12 cellular contexts compared by ENCODE assay signal in the genomic region with DNA sequence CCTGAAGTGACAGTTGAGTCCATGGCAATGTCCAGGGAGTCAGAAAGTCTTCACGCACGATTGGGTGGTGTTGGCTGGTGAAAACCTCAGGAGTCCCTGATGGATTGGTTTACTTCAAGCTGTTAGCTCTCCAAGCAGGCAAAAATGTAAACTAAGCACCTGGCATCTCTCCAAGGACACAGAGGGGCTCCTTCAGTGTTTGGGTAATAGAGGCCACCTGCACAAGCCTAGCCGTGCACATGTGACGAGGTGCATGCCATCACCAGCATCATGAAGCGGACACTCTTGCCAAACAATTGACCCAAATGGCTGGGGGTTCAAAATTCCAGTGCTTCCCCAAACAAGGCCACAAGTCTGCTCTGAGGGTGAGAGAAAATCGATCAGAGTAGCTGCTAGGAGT. TPM values are rescaled to one million over a fixed set of nuclear protein-coding genes. Genes with fewer than 3 reads are reported as not detected.
DNase-seq lines count a peak whose midpoint lies in the region; ATAC-seq and TF ChIP-seq lines count a peak whose summit lies in the region.
"Had no signal": no experiment of that assay in that cellular context is flagged by ENCODE, and none has a peak within 500 bp of the region (broad histone marks: within the 10 kb centered on the region; RNA-seq: fewer than 3 reads in every experiment).

No MANE protein-coding gene starts in this region.

- H3K27ac ChIP-seq in dorsolateral prefrontal cortex, result no peak overlapping the region
- no peak overlapping the region for H3K27ac ChIP-seq in neuronal stem cell (replicated peaks; ENCODE audit: low read length)
- no peak overlapping the region for H3K27ac ChIP-seq in OCI-LY7 (ENCODE audit: low read depth, low read length, poor library complexity, severe bottlenecking)
- H3K27ac ChIP-seq: gastroesophageal sphincter had no signal

- ATAC-seq in activated T-cell treated with anti-CD3 and anti-CD28 coated beads, Interleukin-2, amount 50 U/mL, for 72 hours (replicated peaks in 1 of 2), result no peak
- ATAC-seq in activated T-helper 17 cell treated with anti-CD3 and anti-CD28 coated beads, Interleukin-2, amount 50 U/mL, for 72 hours (replicated peaks), result no peak
- ATAC-seq in stimulated activated effector memory CD8-positive, alpha-beta T cell treated with anti-CD3 and anti-CD28 coated beads, Interleukin-12 subunit alpha, Interleukin-12 subunit beta, amount 100 ng/mL, for 72 hours, result no peak
- ATAC-seq: gastroesophageal sphincter had no signal

- H3K9me3 ChIP-seq in neuronal stem cell (replicated peaks in 1 of 2; ENCODE audit: control insufficient read depth in 2 of 2, insufficient read depth in 1 of 2, low read depth in 1 of 2, low read length in 2 of 2) (no peaks in the 10 kb centered on the region), OCI-LY7 (ENCODE audit: low read length) (no peaks in the 10 kb centered on the region)
- H3K9me3 ChIP-seq: gastroesophageal sphincter had no signal

- peaks cover 85% of the 10 kb centered on the region for H3K4me1 Mint-ChIP-seq in activated T-cell treated with anti-CD3 and anti-CD28 coated beads, Interleukin-2, amount 50 U/mL, for 72 hours (ENCODE audit: low read depth)
- peaks cover 27% of the 10 kb centered on the region for H3K4me1 Mint-ChIP-seq in activated T-helper 17 cell treated with anti-CD3 and anti-CD28 coated beads, Interleukin-2, amount 50 U/mL, for 72 hours
- H3K4me1 Mint-ChIP-seq in stimulated activated effector memory CD8-positive, alpha-beta T cell treated with anti-CD3 and anti-CD28 coated beads, Interleukin-12 subunit alpha, Interleukin-12 subunit beta, amount 100 ng/mL, for 72 hours, result peaks cover 62% of the 10 kb centered on the region

- H3K36me3 ChIP-seq in neuronal stem cell (replicated peaks in 1 of 2; ENCODE audit: control insufficient read depth in 2 of 2, insufficient read depth in 2 of 2, low read length in 2 of 2) (no peaks in the 10 kb centered on the region), OCI-LY7 (ENCODE audit: insufficient read depth, low read length) (no peaks in the 10 kb centered on the region)
- H3K36me3 ChIP-seq: gastroesophageal sphincter had no signal

- CTCF ChIA-PET in OCI-LY7 (lab: Charles Lee; ENCODE audit: unreplicated experiment), result no interaction called here

- no peak overlapping the region for H3K18ac ChIP-seq in neuronal stem cell (ENCODE audit: low read length)

- H3K14ac ChIP-seq in neuronal stem cell (ENCODE audit: low read length), result no peak overlapping the region

- H3K4me1 ChIP-seq in neuronal stem cell (ENCODE audit: control insufficient read depth in 2 of 2, insufficient read depth in 1 of 2, low read depth in 1 of 2, low read length in 2 of 2) (peaks cover 2 to 11% of the 10 kb centered on the region in 2 donors), OCI-LY7 (ENCODE audit: insufficient read depth, low read length, poor library complexity, severe bottlenecking) (no peaks in the 10 kb centered on the region)

- BruUV-seq in OCI-LY7 (replicated peaks; lab: Mats Ljungman, UMichigan), result no TSS peak

- POLR2A ChIA-PET in OCI-LY7 (lab: Charles Lee), result interaction anchor here (0.7 kb wide), 1 partner anchor 914 kb away, joined by 3 read pairs; no protein-coding TSS in a partner anchor

- H3K27me3 Mint-ChIP-seq in activated T-cell treated with anti-CD3 and anti-CD28 coated beads, Interleukin-2, amount 50 U/mL, for 72 hours (ENCODE audit: low read depth), result no peaks in the 10 kb centered on the region
- H3K27me3 Mint-ChIP-seq in activated T-helper 17 cell treated with anti-CD3 and anti-CD28 coated beads, Interleukin-2, amount 50 U/mL, for 72 hours, result no peaks in the 10 kb centered on the region

- H2AFZ ChIP-seq in neuronal stem cell (ENCODE audit: low read length) (no peak overlapping the region), OCI-LY7 (ENCODE audit: low read length) (no peak overlapping the region)

- H2BK120ac ChIP-seq in neuronal stem cell (ENCODE audit: low read depth, low read length), result no peak overlapping the region

- H3K27me3 ChIP-seq in dorsolateral prefrontal cortex (peaks cover 0 to 29% (median 11%) of the 10 kb centered on the region in 45 donors), neuronal stem cell (ENCODE audit: control insufficient read depth in 3 of 3, insufficient read depth in 3 of 3, low read depth in 1 of 3, low read length in 3 of 3) (peaks cover 3 to 29% (median 11%) of the 10 kb centered on the region in 3 experiments)

- no peak overlapping the region for H2BK15ac ChIP-seq in neuronal stem cell (ENCODE audit: low read length)

- H3K79me1 ChIP-seq in neuronal stem cell (ENCODE audit: low read depth, low read length), result no peaks in the 10 kb centered on the region

- H4K20me1 ChIP-seq in OCI-LY7 (ENCODE audit: insufficient read depth, low read length), result no peaks in the 10 kb centered on the region

- peak overlapping the region; percentile 88 for H3K27ac Mint-ChIP-seq in activated T-cell treated with anti-CD3 and anti-CD28 coated beads, Interleukin-2, amount 50 U/mL, for 72 hours
- H3K27ac Mint-ChIP-seq in activated T-helper 17 cell treated with anti-CD3 and anti-CD28 coated beads, Interleukin-2, amount 50 U/mL, for 72 hours, result peak overlapping the region; percentile 97
- peak overlapping the region; percentile 96 for H3K27ac Mint-ChIP-seq in stimulated activated effector memory CD8-positive, alpha-beta T cell treated with anti-CD3 and anti-CD28 coated beads, Interleukin-12 subunit alpha, Interleukin-12 subunit beta, amount 100 ng/mL, for 72 hours

- peaks cover 5 to 36% of the 10 kb centered on the region in 2 donors for H3K36me3 Mint-ChIP-seq in activated T-cell treated with anti-CD3 and anti-CD28 coated beads, Interleukin-2, amount 50 U/mL, for 72 hours (ENCODE audit: insufficient read depth in 2 of 2)
- peaks cover 64% of the 10 kb centered on the region for H3K36me3 Mint-ChIP-seq in activated T-helper 17 cell treated with anti-CD3 and anti-CD28 coated beads, Interleukin-2, amount 50 U/mL, for 72 hours (ENCODE audit: low read depth)
- peaks cover 35% of the 10 kb centered on the region for H3K36me3 Mint-ChIP-seq in stimulated activated effector memory CD8-positive, alpha-beta T cell treated with anti-CD3 and anti-CD28 coated beads, Interleukin-12 subunit alpha, Interleukin-12 subunit beta, amount 100 ng/mL, for 72 hours

- H3K4me3 Mint-ChIP-seq in activated T-cell treated with anti-CD3 and anti-CD28 coated beads, Interleukin-2, amount 50 U/mL, for 72 hours, result peak overlapping the region; percentile 92 to 94
- H3K4me3 Mint-ChIP-seq in activated T-helper 17 cell treated with anti-CD3 and anti-CD28 coated beads, Interleukin-2, amount 50 U/mL, for 72 hours, result peak overlapping the region; percentile 95
- H3K4me3 Mint-ChIP-seq in stimulated activated effector memory CD8-positive, alpha-beta T cell treated with anti-CD3 and anti-CD28 coated beads, Interleukin-12 subunit alpha, Interleukin-12 subunit beta, amount 100 ng/mL, for 72 hours, result peak overlapping the region; percentile 94

- H3K23ac ChIP-seq in neuronal stem cell (ENCODE audit: low read depth, low read length, poor library complexity), result no peak overlapping the region

- H3K4ac ChIP-seq in neuronal stem cell (ENCODE audit: low read length), result no peak overlapping the region

- no peak overlapping the region for H2BK5ac ChIP-seq in neuronal stem cell (ENCODE audit: low read length)

- H3K4me2 ChIP-seq in neuronal stem cell (ENCODE audit: insufficient read depth, low read length, poor library complexity, severe bottlenecking) (no peak overlapping the region), OCI-LY7 (ENCODE audit: low read length) (no peak overlapping the region; the same call in 1 of the 2 replicates)

- H3K79me2 ChIP-seq in OCI-LY7 (ENCODE audit: insufficient read depth, low read depth, low read length), result no peaks in the 10 kb centered on the region

- TF ChIP-seq CTCF in dorsolateral prefrontal cortex (IDR thresholded peaks at IDR 0.05 in 54 of 56, conservative IDR thresholded peaks at IDR 0.05 in 2 of 56; ENCODE audit: low read depth in 1 of 56, partially characterized antibody in 56 of 56) (no peak), OCI-LY7 (conservative IDR thresholded peaks at IDR 0.05; ENCODE audit: low read length) (no peak)

- H3K9me3 Mint-ChIP-seq in activated T-cell treated with anti-CD3 and anti-CD28 coated beads, Interleukin-2, amount 50 U/mL, for 72 hours, result no peaks in the 10 kb centered on the region
- no peaks in the 10 kb centered on the region for H3K9me3 Mint-ChIP-seq in activated T-helper 17 cell treated with anti-CD3 and anti-CD28 coated beads, Interleukin-2, amount 50 U/mL, for 72 hours
- H3K9me3 Mint-ChIP-seq in stimulated activated effector memory CD8-positive, alpha-beta T cell treated with anti-CD3 and anti-CD28 coated beads, Interleukin-12 subunit alpha, Interleukin-12 subunit beta, amount 100 ng/mL, for 72 hours, result no peaks in the 10 kb centered on the region

- no peaks in the 10 kb centered on the region for H3K9me2 ChIP-seq in OCI-LY7 (ENCODE audit: insufficient read depth, low read length)

- WGBS in neuronal stem cell (ENCODE audit: extremely low coverage in 2 of 2, insufficient read length in 2 of 2, insufficient replicate concordance in 1 of 2), 2 donors, result no CpG with 5 or more reads among the region's 6 CpGs

- no peak overlapping the region for H2BK12ac ChIP-seq in neuronal stem cell (ENCODE audit: low read length)

- no peak for DNase-seq in activated T-cell treated with anti-CD3 and anti-CD28 coated beads, Interleukin-2, amount 50 U/mL, for 72 hours
- DNase-seq in activated T-cell treated with anti-CD3 and anti-CD28 coated beads, Interleukin-2, amount 50 U/mL, for 48 hours, result no peak
- DNase-seq in NCI-H146 treated with DMSO at 0.1 percent for 48 hours (lab: John Stamatoyannopoulos, UW; ENCODE audit: unreplicated experiment), result peak; percentile 11
- DNase-seq in stimulated activated effector memory CD8-positive, alpha-beta T cell treated with anti-CD3 and anti-CD28 coated beads, Interleukin-12 subunit alpha, Interleukin-12 subunit beta, amount 100 ng/mL, for 72 hours (ENCODE audit: low spot score in 2 of 2), result no peak
- no peak for DNase-seq in dorsolateral prefrontal cortex
- DNase-seq in neuronal stem cell (ENCODE audit: low spot score), result no peak
- DNase-seq in OCI-LY7 (ENCODE audit: low spot score), result no peak
- DNase-seq: posterior cingulate gyrus; stimulated activated CD4-positive, alpha-beta T cell treated with anti-CD3 and anti-CD28 coated beads, Interleukin-2, amount 100 ng/mL, for 48 hours; T-helper 9 cell had no signal

- H4K8ac ChIP-seq in neuronal stem cell (ENCODE audit: low read depth, low read length), result no peak overlapping the region

- intact Hi-C loops in dorsolateral prefrontal cortex (cut with DNase I) (no loop called here), OCI-LY7 (cut with micrococcal nuclease; ENCODE audit: unreplicated experiment) (no loop called here)

- H3K9ac ChIP-seq in neuronal stem cell (ENCODE audit: low read depth, low read length, poor library complexity), result no peak overlapping the region

- no peak overlapping the region for H3K4me3 ChIP-seq in dorsolateral prefrontal cortex
- H3K4me3 ChIP-seq in neuronal stem cell (ENCODE audit: low read length in 2 of 2), result no peak overlapping the region
- H3K4me3 ChIP-seq in OCI-LY7 (ENCODE audit: low read depth, low read length, poor library complexity, severe bottlenecking), result no peak overlapping the region

- no peak overlapping the region for H2AK5ac ChIP-seq in neuronal stem cell (ENCODE audit: low read depth, low read length)

- H4K91ac ChIP-seq in neuronal stem cell (ENCODE audit: low read depth, low read length, poor library complexity), result no peak overlapping the region

RNA-seq across cellular contexts. Expression of a gene that starts 1.8 kb away (rescaled TPM):
- 100 to 1,000 TPM; 108 to 114 TPM for total RNA-seq in activated T-cell treated with anti-CD3 and anti-CD28 coated beads, Interleukin-2, amount 50 U/mL, for 72 hours
- 10 to 100 TPM; 31.3 to 32.2 TPM for total RNA-seq in activated T-helper 17 cell treated with anti-CD3 and anti-CD28 coated beads, Interleukin-2, amount 50 U/mL, for 72 hours
- 1 to 10 TPM in 102 of 120 experiments, under 1 TPM in 17, not detected in 1; 0.41 to 4.8 (median 1.8) TPM for total RNA-seq in dorsolateral prefrontal cortex
- polyA plus RNA-seq in neuronal stem cell (2013, experiment 1 of 2), result 0.06 TPM
- 0.10 TPM for polyA plus RNA-seq in neuronal stem cell (2013, experiment 2 of 2)
- total RNA-seq in OCI-LY7 (2014; rRNA removed; shearing (Covaris generic)), result not detected in 2 replicates
- total RNA-seq in OCI-LY7 (2022), result not detected in 2 replicates

Comparison
In these comparisons a context has a peak if more than half of its experiments do, and no peak if none do; other contexts are left out.
1. RNA of a gene that starts 1.8 kb away (total RNA-seq): 108 to 114 TPM in activated T-cell treated with anti-CD3 and anti-CD28 coated beads, Interleukin-2, amount 50 U/mL, for 72 hours and 31.3 to 32.2 TPM in activated T-helper 17 cell treated with anti-CD3 and anti-CD28 coated beads, Interleukin-2, amount 50 U/mL, for 72 hours; 0.41 to 4.8 TPM in dorsolateral prefrontal cortex and not detected in OCI-LY7; every median in the first group is over 4 times any median in the second.
2. Peak in every context shown above with its lines, with median percentiles within 50 percentile points of each other: H3K27ac Mint-ChIP-seq and H3K4me3 Mint-ChIP-seq.